1 cellular context compared by ENCODE assay signal in genomic region chr14:76917759-76918175, GRCh38.
TF ChIP-seq lines count a peak whose summit lies in the region.

No MANE protein-coding gene starts in this region.

TF ChIP-seq in liver, 16 proteins besides CTCF, POLR2A, EP300 and RAD21 (continued from another document):
- TF ChIP-seq RXRA (IDR thresholded peaks at IDR 0.05) (no peak), REST (IDR thresholded peaks at IDR 0.05) (no peak)
- TF ChIP-seq, protein P1, sequence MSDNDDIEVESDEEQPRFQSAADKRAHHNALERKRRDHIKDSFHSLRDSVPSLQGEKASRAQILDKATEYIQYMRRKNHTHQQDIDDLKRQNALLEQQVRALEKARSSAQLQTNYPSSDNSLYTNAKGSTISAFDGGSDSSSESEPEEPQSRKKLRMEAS (IDR thresholded peaks at IDR 0.05) = no peak
